ENCODE assay signal across 8 cellular contexts in genomic region chr2:170324640-170325046, GRCh38.
A peak's percentile ranks its signal among the peaks of the same experiment; 100 is the strongest.
DNase-seq lines count a peak whose midpoint lies in the region; ATAC-seq and TF ChIP-seq lines count a peak whose summit lies in the region.

No MANE protein-coding gene starts in this region.

- H3K27me3 Mint-ChIP-seq in CD4-positive, CD25-positive, alpha-beta regulatory T cell, result no peaks in the 10 kb centered on the region
- peaks cover 4% of the 10 kb centered on the region for H3K27me3 Mint-ChIP-seq in GM23338 (ENCODE audit: insufficient read depth, low read depth, poor library complexity)

- no peaks in the 10 kb centered on the region for H3F3A ChIP-seq in GM23338 (replicated peaks; ENCODE audit: low read depth)

- no peaks in the 10 kb centered on the region for H3K36me3 Mint-ChIP-seq in CD4-positive, CD25-positive, alpha-beta regulatory T cell
- H3K36me3 Mint-ChIP-seq in GM23338 (ENCODE audit: low read depth), result peaks cover 14% of the 10 kb centered on the region; the same call in 2 of the 3 replicates

- no peak overlapping the region for H2AFZ ChIP-seq in GM23338

- H3K9me3 ChIP-seq in CD4-positive, CD25-positive, alpha-beta regulatory T cell (ENCODE audit: control insufficient read depth in 2 of 2, low read length in 2 of 2), result peaks cover 0 to 4% of the 10 kb centered on the region in 2 experiments

- no peak overlapping the region for H3K4me3 ChIP-seq in CD4-positive, CD25-positive, alpha-beta regulatory T cell (ENCODE audit: low read depth, low read length)
- H3K4me3 ChIP-seq in GM23338, result no peak overlapping the region
- H3K4me3 ChIP-seq in retinal pigment epithelial cell (ENCODE audit: low read length), result no peak overlapping the region

- no peak overlapping the region for H3K27ac Mint-ChIP-seq in CD4-positive, CD25-positive, alpha-beta regulatory T cell
- H3K27ac Mint-ChIP-seq in GM23338, result no peak overlapping the region

- H3K79me2 ChIP-seq in GM23338 (replicated peaks; ENCODE audit: insufficient read depth), result no peaks in the 10 kb centered on the region

- peaks cover 2% of the 10 kb centered on the region for H3K27me3 ChIP-seq in CD4-positive, CD25-positive, alpha-beta regulatory T cell (ENCODE audit: control insufficient read depth, insufficient read depth, low read length)
- H3K27me3 ChIP-seq in GM23338 (ENCODE audit: insufficient read depth), result no peaks in the 10 kb centered on the region

- no peaks in the 10 kb centered on the region for H3K4me1 ChIP-seq in CD4-positive, CD25-positive, alpha-beta regulatory T cell (ENCODE audit: control insufficient read depth, insufficient read depth, low read length, poor library complexity, severe bottlenecking)
- no peaks in the 10 kb centered on the region; the same call in none of the 2 replicates for H3K4me1 ChIP-seq in GM23338 (ENCODE audit: insufficient read depth)

- H3K4me3 Mint-ChIP-seq in CD4-positive, CD25-positive, alpha-beta regulatory T cell, result no peak overlapping the region
- H3K4me3 Mint-ChIP-seq in GM23338, result no peak overlapping the region

- H3K9me3 Mint-ChIP-seq in CD4-positive, CD25-positive, alpha-beta regulatory T cell, result peaks cover 0 to 5% (median 1%) of the 10 kb centered on the region in 7 donors
- peaks cover 15% of the 10 kb centered on the region for H3K9me3 Mint-ChIP-seq in GM23338

- peak in 2 of 3 donors; percentile 10 to 39 for DNase-seq in CD4-positive, CD25-positive, alpha-beta regulatory T cell
- DNase-seq in GM23338 (ENCODE audit: low spot score) (peak; percentile 86), NCI-H345 (lab: John Stamatoyannopoulos, UW) (peak; percentile 88), foreskin melanocyte (peak; percentile 40), retinal pigment epithelial cell (ENCODE audit: low read depth) (peak; percentile 8), KG1 (lab: John Stamatoyannopoulos, UW) (no peak)
- DNase-seq in activated CD4-positive, alpha-beta T cell treated with anti-CD3 and anti-CD28 coated beads, Interleukin-2, amount 50 U/mL, for 48 hours, result peak; percentile 20 to 21

- H4K20me1 ChIP-seq in GM23338 (replicated peaks; ENCODE audit: insufficient read depth), result no peaks in the 10 kb centered on the region

- no peaks in the 10 kb centered on the region for H3K36me3 ChIP-seq in CD4-positive, CD25-positive, alpha-beta regulatory T cell (ENCODE audit: control insufficient read depth, insufficient read depth, low read length)
- no peaks in the 10 kb centered on the region; the same call in 1 of the 2 replicates for H3K36me3 ChIP-seq in GM23338 (ENCODE audit: insufficient read depth)

- no peaks in the 10 kb centered on the region for H3K9me2 ChIP-seq in GM23338 (ENCODE audit: insufficient read depth)

- no peaks in the 10 kb centered on the region for H3K4me1 Mint-ChIP-seq in CD4-positive, CD25-positive, alpha-beta regulatory T cell
- peaks cover 6% of the 10 kb centered on the region for H3K4me1 Mint-ChIP-seq in GM23338

- peak; percentile 87 to 98 for TF ChIP-seq CTCF in GM23338 (conservative IDR thresholded peaks at IDR 0.05; ENCODE audit: low read depth in 2 of 2)
- peak; percentile 89 for TF ChIP-seq CTCF in retinal pigment epithelial cell (conservative IDR thresholded peaks at IDR 0.05; ENCODE audit: low read depth, low read length)

- ATAC-seq in CD4-positive, CD25-positive, alpha-beta regulatory T cell (ENCODE audit: low read depth in 2 of 2), result no peak
- ATAC-seq in GM23338 (peak; percentile 94), GM18907 (IDR thresholded peaks at IDR 0.05; ENCODE audit: unreplicated experiment) (no peak)

- H3K4me2 ChIP-seq in GM23338, result no peak overlapping the region

- no peak overlapping the region for H3K27ac ChIP-seq in CD4-positive, CD25-positive, alpha-beta regulatory T cell (ENCODE audit: insufficient read depth, low read length, poor library complexity, severe bottlenecking)
- H3K27ac ChIP-seq in GM23338 (ENCODE audit: low read depth), result no peak overlapping the region

TF ChIP-seq in GM23338, 12 proteins besides CTCF, POLR2A, EP300 and RAD21 (continues in another document):
- no peak for TF ChIP-seq EZH2phosphoT487 (IDR thresholded peaks at IDR 0.05; ENCODE audit: unreplicated experiment)
- no peak for TF ChIP-seq JUNB (IDR thresholded peaks at IDR 0.05; ENCODE audit: unreplicated experiment)
- TF ChIP-seq STAT1 (IDR thresholded peaks at IDR 0.05; ENCODE audit: unreplicated experiment), result no peak
- TF ChIP-seq ZNF331 (CRISPR knock-in tag; IDR thresholded peaks at IDR 0.05; ENCODE audit: low read depth), result no peak; the same call in 1 of the 2 replicates
- no peak for TF ChIP-seq NANOG (IDR thresholded peaks at IDR 0.05; ENCODE audit: borderline replicate concordance)
- TF ChIP-seq, protein P1, sequence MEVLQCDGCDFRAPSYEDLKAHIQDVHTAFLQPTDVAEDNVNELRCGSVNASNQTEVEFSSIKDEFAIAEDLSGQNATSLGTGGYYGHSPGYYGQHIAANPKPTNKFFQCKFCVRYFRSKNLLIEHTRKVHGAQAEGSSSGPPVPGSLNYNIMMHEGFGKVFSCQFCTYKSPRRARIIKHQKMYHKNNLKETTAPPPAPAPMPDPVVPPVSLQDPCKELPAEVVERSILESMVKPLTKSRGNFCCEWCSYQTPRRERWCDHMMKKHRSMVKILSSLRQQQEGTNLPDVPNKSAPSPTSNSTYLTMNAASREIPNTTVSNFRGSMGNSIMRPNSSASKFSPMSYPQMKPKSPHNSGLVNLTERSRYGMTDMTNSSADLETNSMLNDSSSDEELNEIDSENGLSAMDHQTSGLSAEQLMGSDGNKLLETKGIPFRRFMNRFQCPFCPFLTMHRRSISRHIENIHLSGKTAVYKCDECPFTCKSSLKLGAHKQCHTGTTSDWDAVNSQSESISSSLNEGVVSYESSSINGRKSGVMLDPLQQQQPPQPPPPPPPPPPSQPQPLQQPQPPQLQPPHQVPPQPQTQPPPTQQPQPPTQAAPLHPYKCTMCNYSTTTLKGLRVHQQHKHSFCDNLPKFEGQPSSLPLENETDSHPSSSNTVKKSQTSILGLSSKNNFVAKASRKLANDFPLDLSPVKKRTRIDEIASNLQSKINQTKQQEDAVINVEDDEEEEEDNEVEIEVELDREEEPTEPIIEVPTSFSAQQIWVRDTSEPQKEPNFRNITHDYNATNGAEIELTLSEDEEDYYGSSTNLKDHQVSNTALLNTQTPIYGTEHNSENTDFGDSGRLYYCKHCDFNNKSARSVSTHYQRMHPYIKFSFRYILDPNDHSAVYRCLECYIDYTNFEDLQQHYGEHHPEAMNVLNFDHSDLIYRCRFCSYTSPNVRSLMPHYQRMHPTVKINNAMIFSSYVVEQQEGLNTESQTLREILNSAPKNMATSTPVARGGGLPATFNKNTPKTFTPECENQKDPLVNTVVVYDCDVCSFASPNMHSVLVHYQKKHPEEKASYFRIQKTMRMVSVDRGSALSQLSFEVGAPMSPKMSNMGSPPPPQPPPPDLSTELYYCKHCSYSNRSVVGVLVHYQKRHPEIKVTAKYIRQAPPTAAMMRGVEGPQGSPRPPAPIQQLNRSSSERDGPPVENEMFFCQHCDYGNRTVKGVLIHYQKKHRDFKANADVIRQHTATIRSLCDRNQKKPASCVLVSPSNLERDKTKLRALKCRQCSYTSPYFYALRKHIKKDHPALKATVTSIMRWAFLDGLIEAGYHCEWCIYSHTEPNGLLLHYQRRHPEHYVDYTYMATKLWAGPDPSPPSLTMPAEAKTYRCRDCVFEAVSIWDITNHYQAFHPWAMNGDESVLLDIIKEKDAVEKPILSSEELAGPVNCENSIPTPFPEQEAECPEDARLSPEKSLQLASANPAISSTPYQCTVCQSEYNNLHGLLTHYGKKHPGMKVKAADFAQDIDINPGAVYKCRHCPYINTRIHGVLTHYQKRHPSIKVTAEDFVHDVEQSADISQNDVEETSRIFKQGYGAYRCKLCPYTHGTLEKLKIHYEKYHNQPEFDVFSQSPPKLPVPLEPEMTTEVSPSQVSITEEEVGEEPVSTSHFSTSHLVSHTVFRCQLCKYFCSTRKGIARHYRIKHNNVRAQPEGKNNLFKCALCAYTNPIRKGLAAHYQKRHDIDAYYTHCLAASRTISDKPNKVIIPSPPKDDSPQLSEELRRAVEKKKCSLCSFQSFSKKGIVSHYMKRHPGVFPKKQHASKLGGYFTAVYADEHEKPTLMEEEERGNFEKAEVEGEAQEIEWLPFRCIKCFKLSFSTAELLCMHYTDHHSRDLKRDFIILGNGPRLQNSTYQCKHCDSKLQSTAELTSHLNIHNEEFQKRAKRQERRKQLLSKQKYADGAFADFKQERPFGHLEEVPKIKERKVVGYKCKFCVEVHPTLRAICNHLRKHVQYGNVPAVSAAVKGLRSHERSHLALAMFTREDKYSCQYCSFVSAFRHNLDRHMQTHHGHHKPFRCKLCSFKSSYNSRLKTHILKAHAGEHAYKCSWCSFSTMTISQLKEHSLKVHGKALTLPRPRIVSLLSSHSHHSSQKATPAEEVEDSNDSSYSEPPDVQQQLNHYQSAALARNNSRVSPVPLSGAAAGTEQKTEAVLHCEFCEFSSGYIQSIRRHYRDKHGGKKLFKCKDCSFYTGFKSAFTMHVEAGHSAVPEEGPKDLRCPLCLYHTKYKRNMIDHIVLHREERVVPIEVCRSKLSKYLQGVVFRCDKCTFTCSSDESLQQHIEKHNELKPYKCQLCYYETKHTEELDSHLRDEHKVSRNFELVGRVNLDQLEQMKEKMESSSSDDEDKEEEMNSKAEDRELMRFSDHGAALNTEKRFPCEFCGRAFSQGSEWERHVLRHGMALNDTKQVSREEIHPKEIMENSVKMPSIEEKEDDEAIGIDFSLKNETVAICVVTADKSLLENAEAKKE (CRISPR knock-in tag; IDR thresholded peaks at IDR 0.05), result peak; percentile 97
